9 cellular contexts compared by ENCODE assay signal in the genomic region with DNA sequence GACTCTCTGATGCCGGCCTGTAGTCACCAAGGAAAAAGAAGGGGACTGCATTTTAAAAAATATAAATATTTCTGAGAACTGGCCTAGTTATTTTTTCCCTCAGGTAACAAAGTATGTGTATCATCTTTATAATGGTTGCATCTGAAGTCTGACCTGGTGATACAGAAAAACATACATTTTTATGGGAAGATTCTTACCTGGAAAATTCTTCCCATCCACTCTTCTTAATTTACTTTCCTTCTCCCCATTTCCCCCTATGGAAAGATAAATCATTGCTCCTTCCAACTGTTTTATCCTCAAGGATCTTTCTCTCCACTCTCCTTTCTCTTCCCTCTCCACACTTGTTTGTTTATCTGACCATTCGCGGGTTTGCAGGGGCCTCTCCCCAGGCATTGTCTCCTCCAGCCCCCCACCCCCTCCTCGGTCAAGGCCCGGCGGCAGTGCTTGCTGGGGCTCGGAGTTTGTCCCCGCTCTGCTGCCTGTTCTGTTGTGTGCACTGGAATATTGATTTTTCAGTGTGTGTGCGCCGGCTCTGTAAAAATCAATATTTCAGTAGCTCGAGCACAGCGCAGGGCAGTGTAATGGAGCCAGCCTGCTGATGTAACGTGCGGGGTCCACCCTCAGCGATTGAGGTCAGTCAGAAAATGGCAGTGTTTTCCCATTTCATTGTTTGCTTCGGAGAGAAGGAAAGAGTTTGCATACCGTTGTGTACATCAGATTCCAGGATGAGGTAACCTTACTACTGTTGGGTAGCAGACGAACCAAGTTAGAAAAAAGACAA.
DNase-seq lines count a peak whose midpoint lies in the region; ATAC-seq, FAIRE-seq and TF ChIP-seq lines count a peak whose summit lies in the region.
"Had no signal": no experiment of that assay in that cellular context is flagged by ENCODE, and none has a peak within 500 bp of the region (broad histone marks: within the 10 kb centered on the region; RNA-seq: fewer than 3 reads in every experiment).

No MANE protein-coding gene starts in this region.

- H3K36me3 Mint-ChIP-seq in activated naive CD4-positive, alpha-beta T cell treated with anti-CD3 and anti-CD28 coated beads for 36 hours (ENCODE audit: low read depth), result peaks cover 1% of the 10 kb centered on the region
- H3K36me3 Mint-ChIP-seq in activated naive CD4-positive, alpha-beta T cell treated with anti-CD3 and anti-CD28 coated beads, Interleukin-2, amount 50 U/mL, for 72 hours, result peaks cover 0 to 12% of the 10 kb centered on the region in 2 donors

- peaks cover 7% of the 10 kb centered on the region for H3K27me3 Mint-ChIP-seq in activated naive CD4-positive, alpha-beta T cell treated with anti-CD3 and anti-CD28 coated beads for 36 hours (ENCODE audit: low read depth)

- no peak for FAIRE-seq in urothelium cell line (lab: Jason Lieb, UNC)

- peaks cover 16% of the 10 kb centered on the region for H3K4me1 Mint-ChIP-seq in activated naive CD4-positive, alpha-beta T cell treated with anti-CD3 and anti-CD28 coated beads for 36 hours (ENCODE audit: low read depth)

- H3K27me3 ChIP-seq in iPS-18a (ENCODE audit: control insufficient read depth, insufficient read depth, low read length), result no peaks in the 10 kb centered on the region
- H3K27me3 ChIP-seq in thoracic aorta (replicated peaks; ENCODE audit: insufficient read depth), result no peaks in the 10 kb centered on the region

- TF ChIP-seq CTCF in thoracic aorta (IDR thresholded peaks at IDR 0.05), result no peak

- no peak overlapping the region for H3K27ac Mint-ChIP-seq in activated naive CD4-positive, alpha-beta T cell treated with anti-CD3 and anti-CD28 coated beads for 36 hours
- H3K27ac Mint-ChIP-seq in activated naive CD4-positive, alpha-beta T cell treated with anti-CD3 and anti-CD28 coated beads, Interleukin-2, amount 50 U/mL, for 72 hours, result no peak overlapping the region

- peaks cover 43% of the 10 kb centered on the region for H3K4me1 ChIP-seq in iPS-18a (ENCODE audit: control insufficient read depth, low read depth, low read length)
- peaks cover 5 to 21% of the 10 kb centered on the region in 2 donors for H3K4me1 ChIP-seq in thoracic aorta (ENCODE audit: control insufficient read depth in 1 of 2, low read depth in 2 of 2)

- CTCF ChIA-PET in activated naive CD4-positive, alpha-beta T cell treated with anti-CD3 and anti-CD28 coated beads for 36 hours (lab: Charles Lee), result no interaction called here

- H3K4me3 ChIP-seq in iPS-18a (ENCODE audit: low read length) (peak overlapping the region; percentile 77), thoracic aorta (peak overlapping the region; percentile 77)

- H3K4me3 Mint-ChIP-seq in activated naive CD4-positive, alpha-beta T cell treated with anti-CD3 and anti-CD28 coated beads for 36 hours, result peak overlapping the region; percentile 28

- no peak for ATAC-seq in activated naive CD4-positive, alpha-beta T cell treated with anti-CD3 and anti-CD28 coated beads, Interleukin-2, amount 50 U/mL, for 72 hours
- ATAC-seq in thoracic aorta (ENCODE audit: insufficient number of reproducible peaks, low FRiP score, low read depth) (no peak), GM18498 (IDR thresholded peaks at IDR 0.05; ENCODE audit: unreplicated experiment) (no peak), GM19455 (IDR thresholded peaks at IDR 0.05; ENCODE audit: unreplicated experiment) (no peak)

- H3K27ac ChIP-seq in iPS-18a (ENCODE audit: low read length) (peak overlapping the region; percentile 12), thoracic aorta (no peak overlapping the region)

- H3K9me3 ChIP-seq in iPS-18a (ENCODE audit: control insufficient read depth, low read depth, low read length) (peaks cover 6% of the 10 kb centered on the region), thoracic aorta (no peaks in the 10 kb centered on the region)

- intact Hi-C loops in activated naive CD4-positive, alpha-beta T cell treated with anti-CD3 and anti-CD28 coated beads for 36 hours (cut with micrococcal nuclease), result loop anchor here (5.0 kb wide), 2 partner anchors 340 to 415 kb away; partner anchors contain the start of gene SNX10

- H3K9me3 Mint-ChIP-seq in activated naive CD4-positive, alpha-beta T cell treated with anti-CD3 and anti-CD28 coated beads for 36 hours, result no peaks in the 10 kb centered on the region
- no peaks in the 10 kb centered on the region for H3K9me3 Mint-ChIP-seq in activated naive CD4-positive, alpha-beta T cell treated with anti-CD3 and anti-CD28 coated beads, Interleukin-2, amount 50 U/mL, for 72 hours

- no peaks in the 10 kb centered on the region for H3K36me3 ChIP-seq in iPS-18a (ENCODE audit: control insufficient read depth, low read depth, low read length)
- H3K36me3 ChIP-seq in thoracic aorta, result no peaks in the 10 kb centered on the region

- DNase-seq in activated naive CD4-positive, alpha-beta T cell treated with anti-CD3 and anti-CD28 coated beads for 36 hours, result no peak
- no peak for DNase-seq in activated naive CD4-positive, alpha-beta T cell treated with anti-CD3 and anti-CD28 coated beads, Interleukin-2, amount 50 U/mL, for 72 hours (ENCODE audit: low spot score in 2 of 2)
- DNase-seq in NCI-H748 treated with DMSO at 0.1 percent for 48 hours (lab: John Stamatoyannopoulos, UW) (peak; percentile 54), thoracic aorta (ENCODE audit: low spot score) (no peak), urothelium cell line (ENCODE audit: low spot score) (no peak)
- DNase-seq: anterior cingulate cortex had no signal

- H3K9ac ChIP-seq in iPS-18a (ENCODE audit: low read length), result peak overlapping the region; percentile 76
